ENCODE assay signal across 26 cellular contexts in the genomic region with DNA sequence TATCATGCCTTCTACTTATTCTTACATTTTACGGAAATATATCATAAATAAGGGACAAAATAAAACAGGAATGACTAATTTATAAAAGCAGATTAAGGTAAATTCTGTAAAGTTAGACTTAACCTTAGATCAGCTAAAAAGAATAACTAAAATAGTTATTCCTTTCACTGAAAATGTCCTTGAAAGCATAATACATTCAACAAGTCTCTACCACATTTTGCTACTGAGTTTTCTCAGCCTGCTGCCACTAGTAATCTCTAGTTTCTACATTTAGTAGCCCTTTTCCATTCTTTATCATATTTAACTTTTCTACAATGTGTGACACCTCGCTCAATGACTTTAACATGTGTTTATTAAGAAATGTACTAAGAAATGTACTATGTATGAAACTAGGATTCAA.
DNase-seq lines count a peak whose midpoint lies in the region; ATAC-seq, FAIRE-seq and TF ChIP-seq lines count a peak whose summit lies in the region.
"Had no signal": no experiment of that assay in that cellular context is flagged by ENCODE, and none has a peak within 500 bp of the region (broad histone marks: within the 10 kb centered on the region; RNA-seq: fewer than 3 reads in every experiment).

No MANE protein-coding gene starts in this region.

- DNase-seq in D721Med (ENCODE audit: insufficient read length, low spot score) (no peak), GM23338 (ENCODE audit: low spot score) (no peak), OCI-M1 (lab: John Stamatoyannopoulos, UW) (peak; percentile 31), K562 (ENCODE audit: extremely low read depth in 1 of 4, low spot score in 3 of 4) (no peak), caudate nucleus (lab: John Stamatoyannopoulos, UW) (no peak), NCI-H510A treated with DMSO at 0.1 percent for 48 hours (lab: John Stamatoyannopoulos, UW) (no peak), HAP-1 (ENCODE audit: low spot score in 2 of 2) (no peak)
- no peak for DNase-seq in natural killer cell treated with Interleukin-12 subunit alpha and Interleukin-12 subunit beta and Interleukin-15 and Interleukin-18, amount 100 ng/mL, for 72 hours (ENCODE audit: low spot score)
- DNase-seq: 8988T; ACHN; AML-193; BE2C; CD4-positive, alpha-beta T cell; CD8-positive, alpha-beta memory T cell; DMS53; DMS79 treated with DMSO at 0.1 percent for 48 hours; GF-D8; H7; HFFc6 had no signal

- H2AFZ ChIP-seq in GM23338 (no peak overlapping the region), K562 (ENCODE audit: low read depth, low read length) (no peak overlapping the region)

- no peaks in the 10 kb centered on the region; the same call in 1 of the 2 replicates for H3K9me3 ChIP-seq in K562 (replicated peaks; ENCODE audit: control insufficient read depth, insufficient read depth, low read depth, low read length)
- H3K9me3 ChIP-seq in HAP-1: peaks cover 6% of the 10 kb centered on the region; the same call in 1 of the 2 replicates

- no peaks in the 10 kb centered on the region for H3K79me2 ChIP-seq in GM23338 (replicated peaks; ENCODE audit: insufficient read depth)
- H3K79me2 ChIP-seq in K562 (ENCODE audit: control insufficient read depth, insufficient read depth, low read length): no peaks in the 10 kb centered on the region

- POLR2A ChIA-PET in K562 (lab: Yijun Ruan, JAX): interaction anchor here (1.0 kb wide), 1 partner anchor 11 kb away, joined by 3 read pairs; no protein-coding TSS in a partner anchor

- peaks cover 14% of the 10 kb centered on the region for H3K9me3 Mint-ChIP-seq in GM23338
- no peaks in the 10 kb centered on the region for H3K9me3 Mint-ChIP-seq in natural killer cell treated with Interleukin-12 subunit alpha and Interleukin-12 subunit beta and Interleukin-15 and Interleukin-18, amount 100 ng/mL, for 72 hours

- H3K36me3 ChIP-seq in GM23338 (ENCODE audit: insufficient read depth): 0 out of 2 replicates have a peak, but pooled peaks cover 4% of the 10 kb centered on the region
- peaks cover 3% of the 10 kb centered on the region; the same call in 1 of the 3 replicates for H3K36me3 ChIP-seq in K562 (ENCODE audit: control insufficient read depth, insufficient read depth, low read length)
- no peaks in the 10 kb centered on the region; the same call in 1 of the 2 replicates for H3K36me3 ChIP-seq in HAP-1 (replicated peaks)
- H3K36me3 ChIP-seq: BE2C had no signal

- no peaks in the 10 kb centered on the region for H4K20me1 ChIP-seq in GM23338 (replicated peaks; ENCODE audit: insufficient read depth)
- no peaks in the 10 kb centered on the region for H4K20me1 ChIP-seq in K562 (replicated peaks; ENCODE audit: control insufficient read depth, insufficient read depth, low read length)
- H4K20me1 ChIP-seq: BLaER1 treated with 17β-estradiol and CSF1 and Interleukin-3, amounts not matched to agents 10 nM and 100 nM had no signal

- in situ Hi-C loops in K562 (cut with MboI) (no loop called here), HAP-1 (cut with MboI; ENCODE audit: low sequenced_read_pairs) (no loop called here)

- TF ChIP-seq RAD21 in K562 (CRISPR knock-in tag; conservative IDR thresholded peaks at IDR 0.05 in 1 of 2, IDR thresholded peaks at IDR 0.05 in 1 of 2): no peak

- no peak overlapping the region for H3K9ac ChIP-seq in K562 (ENCODE audit: insufficient read depth in 1 of 2, low read depth in 2 of 2, low read length in 2 of 2)
- H3K9ac ChIP-seq: BLaER1 treated with 17β-estradiol and CSF1 and Interleukin-3, amounts not matched to agents 10 nM and 100 nM had no signal

- ATAC-seq in GM23338 (no peak), K562 (no peak)
- ATAC-seq in natural killer cell treated with Interleukin-12 subunit alpha and Interleukin-12 subunit beta and Interleukin-15 and Interleukin-18, amount 100 ng/mL, for 72 hours: no peak
- ATAC-seq: A549, HCT116 had no signal

- H3K4me2 ChIP-seq in GM23338 (no peak overlapping the region), K562 (ENCODE audit: insufficient read depth, low read length) (no peak overlapping the region)
- H3K4me2 ChIP-seq: A549; BLaER1 treated with 17β-estradiol and CSF1 and Interleukin-3, amounts not matched to agents 10 nM and 100 nM had no signal

- H3K9me2 ChIP-seq in GM23338 (ENCODE audit: insufficient read depth): no peaks in the 10 kb centered on the region

- no peaks in the 10 kb centered on the region for H3F3A ChIP-seq in GM23338 (replicated peaks; ENCODE audit: low read depth)

- H3K27me3 ChIP-seq in GM23338 (ENCODE audit: insufficient read depth) (no peaks in the 10 kb centered on the region), K562 (ENCODE audit: control insufficient read depth in 2 of 2, insufficient read depth in 2 of 2, low read length in 2 of 2) (no peaks in the 10 kb centered on the region), HAP-1 (ENCODE audit: low read depth) (no peaks in the 10 kb centered on the region)
- H3K27me3 ChIP-seq: BE2C; BLaER1 treated with 17β-estradiol and CSF1 and Interleukin-3, amounts not matched to agents 10 nM and 100 nM had no signal

- H3K27ac ChIP-seq in GM23338 (ENCODE audit: low read depth) (no peak overlapping the region), K562 (ENCODE audit: extremely low read depth, low read depth, low read length) (no peak overlapping the region), caudate nucleus (ENCODE audit: low read depth, low read length) (no peak overlapping the region)
- H3K27ac ChIP-seq: A549; BLaER1 treated with 17β-estradiol and CSF1 and Interleukin-3, amounts not matched to agents 10 nM and 100 nM had no signal

- TF ChIP-seq EP300 in K562 (IDR thresholded peaks at IDR 0.05; ENCODE audit: low read length): no peak

- peaks cover 13% of the 10 kb centered on the region; the same call in 2 of the 3 replicates for H3K36me3 Mint-ChIP-seq in GM23338 (ENCODE audit: low read depth)
- H3K36me3 Mint-ChIP-seq in natural killer cell treated with Interleukin-12 subunit alpha and Interleukin-12 subunit beta and Interleukin-15 and Interleukin-18, amount 100 ng/mL, for 72 hours: peaks cover 18% of the 10 kb centered on the region

- no peaks in the 10 kb centered on the region for H3K27me3 Mint-ChIP-seq in GM23338 (ENCODE audit: insufficient read depth, low read depth, poor library complexity)
- no peaks in the 10 kb centered on the region for H3K27me3 Mint-ChIP-seq in natural killer cell treated with Interleukin-12 subunit alpha and Interleukin-12 subunit beta and Interleukin-15 and Interleukin-18, amount 100 ng/mL, for 72 hours
- H3K27me3 Mint-ChIP-seq: CD4-positive, alpha-beta T cell; CD8-positive, alpha-beta memory T cell had no signal

- H3K9me1 ChIP-seq in K562 (ENCODE audit: control insufficient read depth, insufficient read depth, low read length): no peaks in the 10 kb centered on the region

- CTCF ChIA-PET in K562 (lab: Yijun Ruan, JAX; ENCODE audit: low intra/inter-chr PET ratio): no interaction called here

- H3K4me3 ChIP-seq in GM23338 (no peak overlapping the region), K562 (no peak overlapping the region), HAP-1 (no peak overlapping the region)
- H3K4me3 ChIP-seq: A549; BLaER1 treated with 17β-estradiol and CSF1 and Interleukin-3, amounts not matched to agents 10 nM and 100 nM had no signal

- TF ChIP-seq CTCF in D721Med (IDR thresholded peaks at IDR 0.05; ENCODE audit: insufficient read depth, missing control alignments) (no peak), GM23338 (conservative IDR thresholded peaks at IDR 0.05; ENCODE audit: low read depth in 2 of 2) (no peak), K562 (IDR thresholded peaks at IDR 0.05 in 2 of 3, conservative IDR thresholded peaks at IDR 0.05 in 1 of 3; ENCODE audit: insufficient read depth in 2 of 3, low read depth in 1 of 3, low read length in 3 of 3) (no peak)

- no peak overlapping the region for H3K4me3 Mint-ChIP-seq in GM23338
- no peak overlapping the region for H3K4me3 Mint-ChIP-seq in natural killer cell treated with Interleukin-12 subunit alpha and Interleukin-12 subunit beta and Interleukin-15 and Interleukin-18, amount 100 ng/mL, for 72 hours
- H3K4me3 Mint-ChIP-seq: CD14-positive monocyte; CD4-positive, alpha-beta T cell; CD8-positive, alpha-beta memory T cell; HFFc6 had no signal

- TF ChIP-seq POLR2A in K562 (conservative IDR thresholded peaks at IDR 0.05): no peak

- H3K27ac Mint-ChIP-seq in GM23338: 0 out of 2 replicates have a peak overlapping the region, but pooled peaks have one; percentile 5
- H3K27ac Mint-ChIP-seq in natural killer cell treated with Interleukin-12 subunit alpha and Interleukin-12 subunit beta and Interleukin-15 and Interleukin-18, amount 100 ng/mL, for 72 hours: no peak overlapping the region
- H3K27ac Mint-ChIP-seq: CD4-positive, alpha-beta T cell; HFFc6 had no signal

- BruUV-seq in K562 (replicated peaks; lab: Mats Ljungman, UMichigan): no TSS peak

- FAIRE-seq in D721Med (lab: Jason Lieb, UNC): peak; percentile 89
- no peak for FAIRE-seq in K562 (lab: Jason Lieb, UNC)
- FAIRE-seq: A549, GM12891, GM18507, H1 had no signal

- intact Hi-C loops in K562 (cut with micrococcal nuclease): no loop called here

- peaks cover 9% of the 10 kb centered on the region; the same call in 1 of the 2 replicates for H3K4me1 ChIP-seq in GM23338 (ENCODE audit: insufficient read depth)
- no peaks in the 10 kb centered on the region for H3K4me1 ChIP-seq in K562 (replicated peaks in 1 of 2; ENCODE audit: control insufficient read depth in 2 of 2, insufficient read depth in 2 of 2, low read length in 2 of 2)
- peaks cover 17% of the 10 kb centered on the region for H3K4me1 ChIP-seq in HAP-1
- H3K4me1 ChIP-seq: A549; BLaER1 treated with 17β-estradiol and CSF1 and Interleukin-3, amounts not matched to agents 10 nM and 100 nM had no signal

- peaks cover 23% of the 10 kb centered on the region for H3K4me1 Mint-ChIP-seq in GM23338
- peaks cover 19% of the 10 kb centered on the region in 2 donors for H3K4me1 Mint-ChIP-seq in natural killer cell treated with Interleukin-12 subunit alpha and Interleukin-12 subunit beta and Interleukin-15 and Interleukin-18, amount 100 ng/mL, for 72 hours (ENCODE audit: low read depth in 2 of 2)

- WGBS in K562 (ENCODE audit: insufficient coverage, low coverage, missing lambda C conversion rate): 76% methylated on average over 2 of the region's 2 CpGs

TF ChIP-seq in K562, 482 proteins besides CTCF, POLR2A, EP300 and RAD21:
- TF ChIP-seq HNRNPK (IDR thresholded peaks at IDR 0.05; ENCODE audit: low read depth, low read length, poor library complexity, severe bottlenecking) (no peak), MECOM (CRISPR knock-in tag; IDR thresholded peaks at IDR 0.05) (0 out of 2 replicates have a peak, but pooled peaks have one; percentile 42)
